1 cellular context compared by ENCODE assay signal in the genomic region with DNA sequence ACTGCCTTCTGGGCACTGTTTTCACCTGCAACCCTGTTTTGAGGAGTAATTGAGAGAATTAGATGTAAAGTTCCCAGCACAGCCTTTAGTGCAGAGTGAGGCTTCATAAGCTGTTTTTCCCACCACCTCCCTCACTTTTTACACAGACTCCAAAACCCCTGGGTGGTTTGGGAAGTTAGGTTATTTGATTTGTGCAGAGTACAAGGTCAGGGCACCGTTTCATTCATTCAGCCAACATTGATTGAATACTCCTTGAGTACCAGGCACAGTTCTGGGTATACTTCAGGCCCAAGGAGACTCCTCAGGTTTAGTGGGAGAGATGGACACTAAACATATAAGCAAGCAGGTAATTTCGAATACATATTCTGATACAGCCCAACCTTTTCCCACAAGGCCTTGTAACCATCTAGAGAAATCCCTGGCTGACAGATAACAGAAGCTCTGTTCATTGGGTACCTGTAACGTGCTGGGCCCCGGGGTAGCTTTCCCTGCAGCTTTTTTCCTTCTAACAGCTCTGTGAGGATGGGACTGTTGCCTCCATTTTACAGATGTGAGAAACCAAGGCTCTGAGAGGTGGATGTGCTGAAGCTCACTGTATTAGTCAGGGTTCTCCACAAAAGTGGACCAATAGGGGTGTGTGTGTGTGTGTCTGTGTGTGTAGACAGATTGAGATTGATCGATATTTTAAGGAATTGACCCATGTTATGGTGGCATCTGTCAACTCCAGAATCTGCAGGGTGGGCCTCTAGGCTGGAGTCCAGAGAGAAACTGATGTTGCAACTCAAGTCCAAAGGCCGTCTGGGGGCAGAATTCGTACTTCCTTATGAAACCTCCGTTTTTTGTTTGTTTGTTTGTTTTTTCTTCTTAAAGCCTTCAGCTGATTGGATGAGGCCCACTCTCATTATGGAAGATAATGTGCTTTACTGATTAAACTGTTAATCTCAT.
TF ChIP-seq lines count a peak whose summit lies in the region.

No MANE protein-coding gene starts in this region.

TF ChIP-seq in HepG2, 621 proteins besides CTCF, POLR2A, EP300 and RAD21 (continued from another document and continues in another):
- TF ChIP-seq, protein P1, sequence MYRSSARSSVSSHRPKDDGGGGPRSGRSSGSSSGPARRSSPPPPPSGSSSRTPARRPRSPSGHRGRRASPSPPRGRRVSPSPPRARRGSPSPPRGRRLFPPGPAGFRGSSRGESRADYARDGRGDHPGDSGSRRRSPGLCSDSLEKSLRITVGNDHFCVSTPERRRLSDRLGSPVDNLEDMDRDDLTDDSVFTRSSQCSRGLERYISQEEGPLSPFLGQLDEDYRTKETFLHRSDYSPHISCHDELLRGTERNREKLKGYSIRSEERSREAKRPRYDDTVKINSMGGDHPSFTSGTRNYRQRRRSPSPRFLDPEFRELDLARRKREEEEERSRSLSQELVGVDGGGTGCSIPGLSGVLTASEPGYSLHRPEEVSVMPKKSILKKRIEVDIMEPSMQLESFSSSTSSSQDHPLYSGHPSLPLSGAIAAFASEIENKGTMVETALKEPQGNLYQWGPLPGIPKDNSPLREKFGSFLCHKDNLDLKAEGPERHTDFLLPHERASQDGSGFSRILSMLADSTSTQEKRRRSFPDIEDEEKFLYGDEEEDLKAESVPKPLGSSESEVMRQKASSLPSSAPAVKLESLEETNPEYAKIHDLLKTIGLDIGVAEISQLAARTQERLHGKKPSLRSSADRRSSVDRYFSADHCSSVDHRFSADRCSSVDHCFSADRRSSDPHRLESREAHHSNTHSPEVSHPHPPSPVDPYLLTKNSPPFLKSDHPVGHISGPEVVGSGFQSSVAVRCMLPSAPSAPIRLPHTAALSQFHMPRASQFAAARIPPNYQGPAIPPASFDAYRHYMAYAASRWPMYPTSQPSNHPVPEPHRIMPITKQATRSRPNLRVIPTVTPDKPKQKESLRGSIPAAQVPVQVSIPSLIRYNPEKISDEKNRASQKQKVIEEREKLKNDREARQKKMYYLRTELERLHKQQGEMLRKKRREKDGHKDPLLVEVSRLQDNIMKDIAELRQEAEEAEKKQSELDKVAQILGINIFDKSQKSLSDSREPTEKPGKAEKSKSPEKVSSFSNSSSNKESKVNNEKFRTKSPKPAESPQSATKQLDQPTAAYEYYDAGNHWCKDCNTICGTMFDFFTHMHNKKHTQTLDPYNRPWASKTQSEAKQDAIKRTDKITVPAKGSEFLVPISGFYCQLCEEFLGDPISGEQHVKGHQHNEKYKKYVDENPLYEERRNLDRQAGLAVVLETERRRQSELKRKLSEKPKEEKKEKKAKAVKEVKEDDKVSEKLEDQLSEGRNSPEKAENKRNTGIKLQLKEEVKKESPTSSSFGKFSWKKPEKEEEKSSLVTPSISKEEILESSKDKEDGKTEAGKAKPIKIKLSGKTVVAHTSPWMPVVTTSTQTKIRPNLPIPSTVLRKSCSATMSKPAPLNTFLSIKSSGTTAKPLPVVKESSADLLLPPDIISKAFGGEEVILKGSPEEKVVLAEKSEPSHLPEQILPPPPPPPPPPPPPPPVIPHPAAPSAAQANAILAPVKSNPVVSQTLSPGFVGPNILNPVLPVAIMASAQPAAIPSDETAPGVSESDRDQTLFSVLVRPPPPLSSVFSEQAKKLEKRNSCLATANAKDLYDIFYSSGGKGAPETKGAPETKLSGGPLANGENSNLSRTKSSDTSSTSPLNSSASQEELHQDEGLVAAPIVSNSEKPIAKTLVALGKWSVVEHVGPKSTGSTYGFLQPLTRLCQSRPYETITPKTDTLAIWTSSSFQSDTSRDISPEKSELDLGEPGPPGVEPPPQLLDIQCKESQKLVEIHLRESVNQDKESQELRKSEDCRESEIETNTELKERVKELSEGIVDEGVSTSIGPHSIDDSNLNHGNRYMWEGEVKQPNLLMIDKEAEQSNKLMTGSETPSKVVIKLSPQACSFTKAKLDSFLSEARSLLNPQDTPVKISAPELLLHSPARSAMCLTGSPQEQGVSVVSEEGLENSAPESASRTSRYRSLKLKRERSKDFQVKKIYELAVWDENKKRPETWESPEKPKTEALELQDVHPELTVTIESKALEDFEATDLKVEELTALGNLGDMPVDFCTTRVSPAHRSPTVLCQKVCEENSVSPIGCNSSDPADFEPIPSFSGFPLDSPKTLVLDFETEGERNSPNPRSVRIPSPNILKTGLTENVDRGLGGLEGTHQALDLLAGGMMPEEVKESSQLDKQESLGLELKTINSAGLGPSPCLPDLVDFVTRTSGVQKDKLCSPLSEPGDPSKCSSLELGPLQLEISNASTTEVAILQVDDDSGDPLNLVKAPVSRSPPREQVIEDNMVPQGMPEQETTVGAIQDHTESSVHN (CRISPR knock-in tag; IDR thresholded peaks at IDR 0.05), result no peak
- TF ChIP-seq FOXC1 (CRISPR knock-in tag; IDR thresholded peaks at IDR 0.05; ENCODE audit: borderline replicate concordance) (peak; percentile 7; the same call in 1 of the 2 replicates), PCBP1 (IDR thresholded peaks at IDR 0.05; ENCODE audit: borderline replicate concordance, low read depth, low read length) (no peak), FOXA3 (CRISPR knock-in tag; IDR thresholded peaks at IDR 0.05) (peak; percentile 96), ZNF619 (CRISPR knock-in tag; IDR thresholded peaks at IDR 0.05) (peak; percentile 63; the same call in 1 of the 2 replicates), ZNF546 (CRISPR knock-in tag; conservative IDR thresholded peaks at IDR 0.05) (no peak), U2AF2 (IDR thresholded peaks at IDR 0.05; ENCODE audit: low read depth, low read length) (no peak), SPEN (CRISPR knock-in tag; IDR thresholded peaks at IDR 0.05; ENCODE audit: low read depth) (peak; percentile 70), FOXK2 (IDR thresholded peaks at IDR 0.05) (peak; percentile 83), NR1H2 (CRISPR knock-in tag; IDR thresholded peaks at IDR 0.05; ENCODE audit: borderline replicate concordance, low read depth) (no peak), ZFP36L1 (CRISPR knock-in tag; IDR thresholded peaks at IDR 0.05) (no peak; the same call in 1 of the 2 replicates), NFE2L2 (IDR thresholded peaks at IDR 0.05; ENCODE audit: low read length) (no peak), NAIF1 (CRISPR knock-in tag; IDR thresholded peaks at IDR 0.05; ENCODE audit: borderline replicate concordance) (peak; percentile 94), ZFP36 (IDR thresholded peaks at IDR 0.05; ENCODE audit: borderline replicate concordance, low read depth, low read length, partially characterized antibody) (peak; percentile 49), RFX3 (CRISPR knock-in tag; IDR thresholded peaks at IDR 0.05) (0 out of 2 replicates have a peak, but pooled peaks have one; percentile 20), SP140L (CRISPR knock-in tag; IDR thresholded peaks at IDR 0.05; ENCODE audit: borderline replicate concordance) (no peak), MAZ (IDR thresholded peaks at IDR 0.05; ENCODE audit: borderline replicate concordance, low read depth, low read length) (peak; percentile 79), MAZ (CRISPR knock-in tag; IDR thresholded peaks at IDR 0.05; ENCODE audit: low read depth) (peak; percentile 67; the same call in 1 of the 2 replicates), ZFP37 (CRISPR knock-in tag; IDR thresholded peaks at IDR 0.05; ENCODE audit: borderline replicate concordance) (peak; percentile 1; the same call in 1 of the 2 replicates), FOXO1 (CRISPR knock-in tag; IDR thresholded peaks at IDR 0.05) (peak; percentile 93), ZNF563 (CRISPR knock-in tag; IDR thresholded peaks at IDR 0.05) (0 out of 2 replicates have a peak, but pooled peaks have one; percentile 53), ZNF674 (CRISPR knock-in tag; IDR thresholded peaks at IDR 0.05; ENCODE audit: low read depth) (no peak), ETV5 (CRISPR knock-in tag; IDR thresholded peaks at IDR 0.05; ENCODE audit: borderline replicate concordance) (peak; percentile 84), ASH2L (IDR thresholded peaks at IDR 0.05; ENCODE audit: insufficient read length, low read depth, low read length) (peak; percentile 100), ZNF124 (CRISPR knock-in tag; IDR thresholded peaks at IDR 0.05) (peak; percentile 74; the same call in 1 of the 2 replicates), MTF2 (CRISPR knock-in tag; IDR thresholded peaks at IDR 0.05; ENCODE audit: borderline replicate concordance) (no peak), ZNF747 (CRISPR knock-in tag; IDR thresholded peaks at IDR 0.05; ENCODE audit: borderline replicate concordance) (0 out of 2 replicates have a peak, but pooled peaks have one; percentile 32), TOE1 (CRISPR knock-in tag; IDR thresholded peaks at IDR 0.05) (no peak; the same call in 1 of the 2 replicates), SP4 (CRISPR knock-in tag; IDR thresholded peaks at IDR 0.05) (peak; percentile 42; the same call in 1 of the 2 replicates), PHF21A (CRISPR knock-in tag; IDR thresholded peaks at IDR 0.05) (peak; percentile 99), ZNF3 (CRISPR knock-in tag; IDR thresholded peaks at IDR 0.05) (peak; percentile 96), REL (CRISPR knock-in tag; conservative IDR thresholded peaks at IDR 0.05) (no peak), SP1 (IDR thresholded peaks at IDR 0.05) (no peak), SP1 (CRISPR knock-in tag; IDR thresholded peaks at IDR 0.05) (peak; percentile 8; the same call in 1 of the 2 replicates), PPARG (CRISPR knock-in tag; conservative IDR thresholded peaks at IDR 0.05) (peak; percentile 75), NONO (IDR thresholded peaks at IDR 0.05) (no peak), NONO (CRISPR knock-in tag; conservative IDR thresholded peaks at IDR 0.05) (peak; percentile 47)
- TF ChIP-seq, protein P2, sequence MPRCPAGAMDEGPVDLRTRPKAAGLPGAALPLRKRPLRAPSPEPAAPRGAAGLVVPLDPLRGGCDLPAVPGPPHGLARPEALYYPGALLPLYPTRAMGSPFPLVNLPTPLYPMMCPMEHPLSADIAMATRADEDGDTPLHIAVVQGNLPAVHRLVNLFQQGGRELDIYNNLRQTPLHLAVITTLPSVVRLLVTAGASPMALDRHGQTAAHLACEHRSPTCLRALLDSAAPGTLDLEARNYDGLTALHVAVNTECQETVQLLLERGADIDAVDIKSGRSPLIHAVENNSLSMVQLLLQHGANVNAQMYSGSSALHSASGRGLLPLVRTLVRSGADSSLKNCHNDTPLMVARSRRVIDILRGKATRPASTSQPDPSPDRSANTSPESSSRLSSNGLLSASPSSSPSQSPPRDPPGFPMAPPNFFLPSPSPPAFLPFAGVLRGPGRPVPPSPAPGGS (CRISPR knock-in tag; IDR thresholded peaks at IDR 0.05), result peak; percentile 47; the same call in 1 of the 2 replicates
- TF ChIP-seq, protein P3, sequence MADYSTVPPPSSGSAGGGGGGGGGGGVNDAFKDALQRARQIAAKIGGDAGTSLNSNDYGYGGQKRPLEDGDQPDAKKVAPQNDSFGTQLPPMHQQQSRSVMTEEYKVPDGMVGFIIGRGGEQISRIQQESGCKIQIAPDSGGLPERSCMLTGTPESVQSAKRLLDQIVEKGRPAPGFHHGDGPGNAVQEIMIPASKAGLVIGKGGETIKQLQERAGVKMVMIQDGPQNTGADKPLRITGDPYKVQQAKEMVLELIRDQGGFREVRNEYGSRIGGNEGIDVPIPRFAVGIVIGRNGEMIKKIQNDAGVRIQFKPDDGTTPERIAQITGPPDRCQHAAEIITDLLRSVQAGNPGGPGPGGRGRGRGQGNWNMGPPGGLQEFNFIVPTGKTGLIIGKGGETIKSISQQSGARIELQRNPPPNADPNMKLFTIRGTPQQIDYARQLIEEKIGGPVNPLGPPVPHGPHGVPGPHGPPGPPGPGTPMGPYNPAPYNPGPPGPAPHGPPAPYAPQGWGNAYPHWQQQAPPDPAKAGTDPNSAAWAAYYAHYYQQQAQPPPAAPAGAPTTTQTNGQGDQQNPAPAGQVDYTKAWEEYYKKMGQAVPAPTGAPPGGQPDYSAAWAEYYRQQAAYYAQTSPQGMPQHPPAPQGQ (CRISPR knock-in tag; IDR thresholded peaks at IDR 0.05; ENCODE audit: borderline replicate concordance), result peak; percentile 98
- TF ChIP-seq, protein P4, sequence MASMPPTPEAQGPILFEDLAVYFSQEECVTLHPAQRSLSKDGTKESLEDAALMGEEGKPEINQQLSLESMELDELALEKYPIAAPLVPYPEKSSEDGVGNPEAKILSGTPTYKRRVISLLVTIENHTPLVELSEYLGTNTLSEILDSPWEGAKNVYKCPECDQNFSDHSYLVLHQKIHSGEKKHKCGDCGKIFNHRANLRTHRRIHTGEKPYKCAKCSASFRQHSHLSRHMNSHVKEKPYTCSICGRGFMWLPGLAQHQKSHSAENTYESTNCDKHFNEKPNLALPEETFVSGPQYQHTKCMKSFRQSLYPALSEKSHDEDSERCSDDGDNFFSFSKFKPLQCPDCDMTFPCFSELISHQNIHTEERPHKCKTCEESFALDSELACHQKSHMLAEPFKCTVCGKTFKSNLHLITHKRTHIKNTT (CRISPR knock-in tag; IDR thresholded peaks at IDR 0.05), result no peak
- TF ChIP-seq, protein P5, sequence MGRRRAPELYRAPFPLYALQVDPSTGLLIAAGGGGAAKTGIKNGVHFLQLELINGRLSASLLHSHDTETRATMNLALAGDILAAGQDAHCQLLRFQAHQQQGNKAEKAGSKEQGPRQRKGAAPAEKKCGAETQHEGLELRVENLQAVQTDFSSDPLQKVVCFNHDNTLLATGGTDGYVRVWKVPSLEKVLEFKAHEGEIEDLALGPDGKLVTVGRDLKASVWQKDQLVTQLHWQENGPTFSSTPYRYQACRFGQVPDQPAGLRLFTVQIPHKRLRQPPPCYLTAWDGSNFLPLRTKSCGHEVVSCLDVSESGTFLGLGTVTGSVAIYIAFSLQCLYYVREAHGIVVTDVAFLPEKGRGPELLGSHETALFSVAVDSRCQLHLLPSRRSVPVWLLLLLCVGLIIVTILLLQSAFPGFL (CRISPR knock-in tag; IDR thresholded peaks at IDR 0.05), result 0 out of 2 replicates have a peak, but pooled peaks have one; percentile 46
- TF ChIP-seq, protein P6, sequence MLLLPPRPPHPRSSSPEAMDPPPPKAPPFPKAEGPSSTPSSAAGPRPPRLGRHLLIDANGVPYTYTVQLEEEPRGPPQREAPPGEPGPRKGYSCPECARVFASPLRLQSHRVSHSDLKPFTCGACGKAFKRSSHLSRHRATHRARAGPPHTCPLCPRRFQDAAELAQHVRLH (CRISPR knock-in tag; IDR thresholded peaks at IDR 0.05; ENCODE audit: borderline replicate concordance, low read depth), result peak; percentile 87
- TF ChIP-seq, protein P7, sequence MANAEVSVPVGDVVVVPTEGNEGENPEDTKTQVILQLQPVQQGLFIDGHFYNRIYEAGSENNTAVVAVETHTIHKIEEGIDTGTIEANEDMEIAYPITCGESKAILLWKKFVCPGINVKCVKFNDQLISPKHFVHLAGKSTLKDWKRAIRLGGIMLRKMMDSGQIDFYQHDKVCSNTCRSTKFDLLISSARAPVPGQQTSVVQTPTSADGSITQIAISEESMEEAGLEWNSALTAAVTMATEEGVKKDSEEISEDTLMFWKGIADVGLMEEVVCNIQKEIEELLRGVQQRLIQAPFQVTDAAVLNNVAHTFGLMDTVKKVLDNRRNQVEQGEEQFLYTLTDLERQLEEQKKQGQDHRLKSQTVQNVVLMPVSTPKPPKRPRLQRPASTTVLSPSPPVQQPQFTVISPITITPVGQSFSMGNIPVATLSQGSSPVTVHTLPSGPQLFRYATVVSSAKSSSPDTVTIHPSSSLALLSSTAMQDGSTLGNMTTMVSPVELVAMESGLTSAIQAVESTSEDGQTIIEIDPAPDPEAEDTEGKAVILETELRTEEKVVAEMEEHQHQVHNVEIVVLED (CRISPR knock-in tag; IDR thresholded peaks at IDR 0.05; ENCODE audit: borderline replicate concordance), result 0 out of 2 replicates have a peak, but pooled peaks have one; percentile 61
